Comparison of ENCODE assay signal across 14 cellular contexts in genomic region chr12:57096748-57097553, GRCh38. TPM values are rescaled to one million over a fixed set of nuclear protein-coding genes. Genes with fewer than 3 reads are reported as not detected.
DNase-seq lines count a peak whose midpoint lies in the region; TF ChIP-seq lines count a peak whose summit lies in the region.
"Had no signal": no experiment of that assay in that cellular context is flagged by ENCODE, and none has a peak within 500 bp of the region (broad histone marks: within the 10 kb centered on the region; RNA-seq: fewer than 3 reads in every experiment).

No MANE protein-coding gene starts in this region.

- CTCF ChIA-PET in PC-9 (lab: Charles Lee), result interaction anchor here (0.5 kb wide), 1 partner anchor 86 kb away, joined by 5 read pairs; no protein-coding TSS in a partner anchor

- H3F3A ChIP-seq in PC-9 (ENCODE audit: insufficient read depth, low read depth), result peaks cover 17% of the 10 kb centered on the region

- intact Hi-C loops in activated CD4-positive, alpha-beta T cell treated with anti-CD3 and anti-CD28 coated beads, Interleukin-2, amount 10 ng/mL, durations not matched to agents 24 days and 14 days (cut with micrococcal nuclease), result no loop called here
- intact Hi-C loops in PC-9 (cut with micrococcal nuclease; ENCODE audit: unreplicated experiment), result no loop called here

- TF ChIP-seq CTCF in BE2C (IDR thresholded peaks at IDR 0.05; ENCODE audit: low read depth, low read length) (no peak), PC-9 (conservative IDR thresholded peaks at IDR 0.05) (no peak)

- no peaks in the 10 kb centered on the region for H3K9me3 Mint-ChIP-seq in activated CD4-positive, alpha-beta T cell treated with anti-CD3 and anti-CD28 coated beads, Interleukin-2, amount 10 ng/mL, durations not matched to agents 24 days and 14 days

- no peak overlapping the region for H2AFZ ChIP-seq in PC-9

- peaks cover 73% of the 10 kb centered on the region for H3K36me3 Mint-ChIP-seq in activated CD4-positive, alpha-beta T cell treated with anti-CD3 and anti-CD28 coated beads, Interleukin-2, amount 10 ng/mL, durations not matched to agents 24 days and 14 days (ENCODE audit: low read depth)

- no peak overlapping the region for H3K4me3 Mint-ChIP-seq in activated CD4-positive, alpha-beta T cell treated with anti-CD3 and anti-CD28 coated beads, Interleukin-2, amount 10 ng/mL, durations not matched to agents 24 days and 14 days

- H3K9ac ChIP-seq in SK-N-MC (ENCODE audit: insufficient read length), result no peak overlapping the region
- H3K9ac ChIP-seq: KMS-11 had no signal

- H3K27me3 ChIP-seq in BE2C (no peaks in the 10 kb centered on the region), PC-9 (ENCODE audit: insufficient read depth, low read depth) (no peaks in the 10 kb centered on the region)
- H3K27me3 ChIP-seq: pancreas had no signal

- peak overlapping the region; percentile 77 for H3K27ac Mint-ChIP-seq in activated CD4-positive, alpha-beta T cell treated with anti-CD3 and anti-CD28 coated beads, Interleukin-2, amount 10 ng/mL, durations not matched to agents 24 days and 14 days

- peaks cover 50% of the 10 kb centered on the region for H3K4me1 Mint-ChIP-seq in activated CD4-positive, alpha-beta T cell treated with anti-CD3 and anti-CD28 coated beads, Interleukin-2, amount 10 ng/mL, durations not matched to agents 24 days and 14 days

- H3K4me1 ChIP-seq in BE2C (peaks cover 7% of the 10 kb centered on the region), PC-9 (replicated peaks; ENCODE audit: insufficient read depth) (no peaks in the 10 kb centered on the region)
- H3K4me1 ChIP-seq: pancreas had no signal

- H3K36me3 ChIP-seq in SK-N-MC (ENCODE audit: insufficient read depth, low read length) (peaks cover 33% of the 10 kb centered on the region), BE2C (peaks cover 22% of the 10 kb centered on the region), PC-9 (ENCODE audit: low read depth) (peaks cover 4% of the 10 kb centered on the region; the same call in 1 of the 2 replicates)

- H3K9me3 ChIP-seq in SK-N-MC (ENCODE audit: low read depth, low read length), result no peaks in the 10 kb centered on the region
- no peaks in the 10 kb centered on the region for H3K9me3 ChIP-seq in BE2C
- no peaks in the 10 kb centered on the region for H3K9me3 ChIP-seq in PC-9 (ENCODE audit: insufficient read depth, low read depth)
- H3K9me3 ChIP-seq: pancreas had no signal

- H3K4me2 ChIP-seq in PC-9, result no peak overlapping the region
- H3K4me2 ChIP-seq: KMS-11 had no signal

- POLR2A ChIA-PET in PC-9 (lab: Charles Lee; ENCODE audit: unreplicated experiment), result interaction anchor here (0.6 to 0.7 kb wide), 2 partner anchors 23 to 27 kb away, joined by 3 to 20 read pairs; no protein-coding TSS in a partner anchor

- H3K4me3 ChIP-seq in SK-N-MC (no peak overlapping the region), skin epidermis (no peak overlapping the region), BE2C (ENCODE audit: low read depth, low read length) (no peak overlapping the region), PC-9 (no peak overlapping the region)
- H3K4me3 ChIP-seq: pancreas had no signal

- no peaks in the 10 kb centered on the region for H3K27me3 Mint-ChIP-seq in activated CD4-positive, alpha-beta T cell treated with anti-CD3 and anti-CD28 coated beads, Interleukin-2, amount 10 ng/mL, durations not matched to agents 24 days and 14 days

- 0 out of 2 replicates have a peak, but pooled peaks cover 3% of the 10 kb centered on the region for H4K20me1 ChIP-seq in PC-9 (ENCODE audit: insufficient read depth)

- no peaks in the 10 kb centered on the region for H3K79me2 ChIP-seq in PC-9 (ENCODE audit: low read depth)

- DNase-seq in activated CD4-positive, alpha-beta T cell treated with anti-CD3 and anti-CD28 coated beads, Interleukin-2, amount 10 ng/mL, durations not matched to agents 24 days and 14 days, result no peak
- no peak for DNase-seq in activated CD4-positive, alpha-beta T cell treated with anti-CD3 and anti-CD28 coated beads, Interleukin-2, amount 50 U/mL, for 1 hour
- no peak for DNase-seq in SK-N-MC (ENCODE audit: low read depth, low spot score)
- no peak for DNase-seq in epithelial cell of prostate (ENCODE audit: low read depth, low spot score)
- no peak for DNase-seq in BE2C
- DNase-seq in stimulated activated CD4-positive, alpha-beta T cell treated with anti-CD3 and anti-CD28 coated beads, Interleukin-12 subunit alpha, Interleukin-12 subunit beta, amount 100 ng/mL, for 4 hours, result no peak
- DNase-seq in PC-9, result no peak
- DNase-seq: activated CD4-positive, alpha-beta T cell treated with anti-CD3 and anti-CD28 coated beads for 1 hour; NCI-H446 had no signal

- 0 out of 2 replicates have a peak overlapping the region, but pooled peaks have one; percentile 46 for H3K27ac ChIP-seq in SK-N-MC
- H3K27ac ChIP-seq in epithelial cell of prostate, result peak overlapping the region; percentile 78
- peak overlapping the region in 19 of 21 experiments; percentile 35 to 100 (median 69) for H3K27ac ChIP-seq in skin epidermis
- no peak overlapping the region for H3K27ac ChIP-seq in PC-9
- H3K27ac ChIP-seq: KMS-11, pancreas had no signal

- no peaks in the 10 kb centered on the region for H3K9me2 ChIP-seq in PC-9 (ENCODE audit: insufficient read depth)

- BruUV-seq in PC-9 (replicated peaks; lab: Mats Ljungman, UMichigan), result no TSS peak

RNA-seq across cellular contexts. Expression of gene NAB2, which starts 8.0 kb away (rescaled TPM):
- total RNA-seq in activated CD4-positive, alpha-beta T cell treated with anti-CD3 and anti-CD28 coated beads, Interleukin-2, amount 10 ng/mL, durations not matched to agents 24 days and 14 days, result 70.5 and 76.7 TPM in 2 replicates
- polyA plus RNA-seq in BE2C (2012; ENCODE audit: insufficient read depth, insufficient read length, low read depth), result 24.8 TPM
- 13.8 and 20.2 TPM in 2 replicates for total RNA-seq in PC-9 (2021)

RNA-seq across cellular contexts. Expression of gene STAT6, which starts 14.2 kb away (rescaled TPM):
- 304 and 319 TPM in 2 replicates for total RNA-seq in activated CD4-positive, alpha-beta T cell treated with anti-CD3 and anti-CD28 coated beads, Interleukin-2, amount 10 ng/mL, durations not matched to agents 24 days and 14 days
- polyA plus RNA-seq in BE2C (2012; ENCODE audit: insufficient read depth, insufficient read length, low read depth), result 1.6 TPM
- 112 and 122 TPM in 2 replicates for total RNA-seq in PC-9 (2021)

RNA-seq across cellular contexts. Expression of gene NEMP1, which starts 18.4 kb away (rescaled TPM):
- total RNA-seq in activated CD4-positive, alpha-beta T cell treated with anti-CD3 and anti-CD28 coated beads, Interleukin-2, amount 10 ng/mL, durations not matched to agents 24 days and 14 days, result 77.0 and 80.6 TPM in 2 replicates
- 5.8 TPM for polyA plus RNA-seq in BE2C (2012; ENCODE audit: insufficient read depth, insufficient read length, low read depth)
- total RNA-seq in PC-9 (2021), result 28.9 and 36.6 TPM in 2 replicates

RNA-seq across cellular contexts. Expression of gene LRP1, which starts 31.3 kb away (rescaled TPM):
- total RNA-seq in activated CD4-positive, alpha-beta T cell treated with anti-CD3 and anti-CD28 coated beads, Interleukin-2, amount 10 ng/mL, durations not matched to agents 24 days and 14 days, result 0.28 and 0.93 TPM in 2 replicates
- 6.4 TPM for polyA plus RNA-seq in BE2C (2012; ENCODE audit: insufficient read depth, insufficient read length, low read depth)
- 51.4 and 70.1 TPM in 2 replicates for total RNA-seq in PC-9 (2021)

RNA-seq across cellular contexts. Expression of gene MYO1A, which starts 47.0 kb away (rescaled TPM):
- total RNA-seq in activated CD4-positive, alpha-beta T cell treated with anti-CD3 and anti-CD28 coated beads, Interleukin-2, amount 10 ng/mL, durations not matched to agents 24 days and 14 days, result 1.7 TPM in 2 replicates
- polyA plus RNA-seq in BE2C (2012; ENCODE audit: insufficient read depth, insufficient read length, low read depth), result not detected
- not detected in 2 replicates for total RNA-seq in PC-9 (2021)
- total RNA-seq: G401, RPMI7951 had no signal
